Comparison of ENCODE assay signal across 1 cellular context in genomic region chr12:96359328-96359727, GRCh38.
TF ChIP-seq lines count a peak whose summit lies in the region.

No MANE protein-coding gene starts in this region.

TF ChIP-seq in HepG2, 621 proteins besides CTCF, POLR2A, EP300 and RAD21:
- TF ChIP-seq ZNF496 (CRISPR knock-in tag; IDR thresholded peaks at IDR 0.05; ENCODE audit: insufficient replicate concordance) = no peak
- TF ChIP-seq ZNF644 (CRISPR knock-in tag; IDR thresholded peaks at IDR 0.05; ENCODE audit: low read depth) = no peak
- TF ChIP-seq, protein P1, sequence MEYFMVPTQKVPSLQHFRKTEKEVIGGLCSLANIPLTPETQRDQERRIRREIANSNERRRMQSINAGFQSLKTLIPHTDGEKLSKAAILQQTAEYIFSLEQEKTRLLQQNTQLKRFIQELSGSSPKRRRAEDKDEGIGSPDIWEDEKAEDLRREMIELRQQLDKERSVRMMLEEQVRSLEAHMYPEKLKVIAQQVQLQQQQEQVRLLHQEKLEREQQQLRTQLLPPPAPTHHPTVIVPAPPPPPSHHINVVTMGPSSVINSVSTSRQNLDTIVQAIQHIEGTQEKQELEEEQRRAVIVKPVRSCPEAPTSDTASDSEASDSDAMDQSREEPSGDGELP (IDR thresholded peaks at IDR 0.05; ENCODE audit: borderline replicate concordance, low read depth) = no peak
- TF ChIP-seq ZNF552 (CRISPR knock-in tag; IDR thresholded peaks at IDR 0.05; ENCODE audit: borderline replicate concordance) = no peak
- no peak for TF ChIP-seq SATB2 (CRISPR knock-in tag; IDR thresholded peaks at IDR 0.05)
- no peak for TF ChIP-seq ZNF766 (CRISPR knock-in tag; IDR thresholded peaks at IDR 0.05; ENCODE audit: borderline replicate concordance)
- TF ChIP-seq, protein P2, sequence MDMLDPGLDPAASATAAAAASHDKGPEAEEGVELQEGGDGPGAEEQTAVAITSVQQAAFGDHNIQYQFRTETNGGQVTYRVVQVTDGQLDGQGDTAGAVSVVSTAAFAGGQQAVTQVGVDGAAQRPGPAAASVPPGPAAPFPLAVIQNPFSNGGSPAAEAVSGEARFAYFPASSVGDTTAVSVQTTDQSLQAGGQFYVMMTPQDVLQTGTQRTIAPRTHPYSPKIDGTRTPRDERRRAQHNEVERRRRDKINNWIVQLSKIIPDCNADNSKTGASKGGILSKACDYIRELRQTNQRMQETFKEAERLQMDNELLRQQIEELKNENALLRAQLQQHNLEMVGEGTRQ (IDR thresholded peaks at IDR 0.05; ENCODE audit: low read depth, low read length) = 0 out of 2 replicates have a peak, but pooled peaks have one; percentile 22
- TF ChIP-seq, protein P2 (CRISPR knock-in tag; IDR thresholded peaks at IDR 0.05; ENCODE audit: borderline replicate concordance) = no peak; the same call in 1 of the 2 replicates
